In genomic region chr3:119498188-119498987, GRCh38 we compare ENCODE assay signal across 8 cellular contexts. TPM values are rescaled to one million over a fixed set of nuclear protein-coding genes. Genes with fewer than 3 reads are reported as not detected.
DNase-seq lines count a peak whose midpoint lies in the region; ATAC-seq and TF ChIP-seq lines count a peak whose summit lies in the region.

TSS of gene TIMMDC1 (plus strand) at chr3:119498547. CDS start at chr3:119498734, 187 bp downstream.

- no peaks in the 10 kb centered on the region for H3K36me3 Mint-ChIP-seq in T-helper 17 cell (ENCODE audit: low read depth)
- no peaks in the 10 kb centered on the region for H3K36me3 Mint-ChIP-seq in progenitor cell of endocrine pancreas (ENCODE audit: insufficient read depth)

- H3K9me3 Mint-ChIP-seq in progenitor cell of endocrine pancreas (ENCODE audit: low read depth): no peaks in the 10 kb centered on the region

- peaks cover 14% of the 10 kb centered on the region for H3K4me1 Mint-ChIP-seq in T-helper 17 cell
- peaks cover 14% of the 10 kb centered on the region for H3K4me1 Mint-ChIP-seq in progenitor cell of endocrine pancreas (ENCODE audit: low read depth)

- peak within 1 kb of the TSS; percentile 98 for H3K27ac Mint-ChIP-seq in T-helper 17 cell
- H3K27ac Mint-ChIP-seq in progenitor cell of endocrine pancreas: peak within 1 kb of the TSS; percentile 99

- DNase-seq in NCI-H1694 treated with DMSO at 0.1 percent for 48 hours (lab: John Stamatoyannopoulos, UW): peak; percentile 89
- DNase-seq in T-helper 17 cell: peak; percentile 94 to 97 (median 95)
- DNase-seq in amygdala (lab: John Stamatoyannopoulos, UW): peak; percentile 78 to 99 (median 96)
- peak; percentile 97 for DNase-seq in left ventricle myocardium inferior
- DNase-seq in progenitor cell of endocrine pancreas (ENCODE audit: low spot score, unreplicated experiment): peak; percentile 93
- DNase-seq in ureter (ENCODE audit: low spot score): peak; percentile 98

- H3K4me3 Mint-ChIP-seq in T-helper 17 cell (peak within 1 kb of the TSS; percentile 92), progenitor cell of endocrine pancreas (ENCODE audit: low read depth) (peak within 1 kb of the TSS; percentile 100)

- intact Hi-C loops in left ventricle myocardium inferior (cut with micrococcal nuclease): no loop called here

- H3K4me1 ChIP-seq in left ventricle myocardium inferior: peaks cover 51% of the 10 kb centered on the region

- H3K27me3 Mint-ChIP-seq in T-helper 17 cell (no peaks in the 10 kb centered on the region), progenitor cell of endocrine pancreas (no peaks in the 10 kb centered on the region)

- H3K27ac ChIP-seq in left ventricle myocardium inferior (replicated peaks): peak within 1 kb of the TSS; percentile 98

- H3K9me3 ChIP-seq in T-helper 17 cell (ENCODE audit: control insufficient read depth, low read length, poor library complexity, severe bottlenecking) (no peaks in the 10 kb centered on the region), left ventricle myocardium inferior (replicated peaks) (no peaks in the 10 kb centered on the region)

- no peak for TF ChIP-seq CTCF in left ventricle myocardium inferior (IDR thresholded peaks at IDR 0.05; ENCODE audit: borderline replicate concordance)
- no peak for TF ChIP-seq CTCF in progenitor cell of endocrine pancreas (IDR thresholded peaks at IDR 0.05; ENCODE audit: unreplicated experiment)

- H3K27me3 ChIP-seq in left ventricle myocardium inferior (ENCODE audit: low read depth): no peaks in the 10 kb centered on the region

- TF ChIP-seq POLR2A in GM15510 (IDR thresholded peaks at IDR 0.05; ENCODE audit: borderline replicate concordance, extremely low read depth, insufficient read length): peak; percentile 92

- peaks cover 12% of the 10 kb centered on the region for H3K36me3 ChIP-seq in left ventricle myocardium inferior

- ATAC-seq in HG02885 (IDR thresholded peaks at IDR 0.05; ENCODE audit: poor library complexity, unreplicated experiment) (peak; percentile 98), T-helper 17 cell (peak; percentile 98)

- H3K4me3 ChIP-seq in left ventricle myocardium inferior: peak within 1 kb of the TSS; percentile 93

RNA-seq across cellular contexts. Expression of gene TIMMDC1, which starts in this region (rescaled TPM):
- total RNA-seq in T-helper 17 cell (10 to 100 TPM; 26.9 to 29.5 TPM), left ventricle myocardium inferior (302 TPM), progenitor cell of endocrine pancreas (91.1 and 95.4 TPM in 2 replicates), ureter (93.8 TPM)

Comparison
In these comparisons a context has a peak if more than half of its experiments do, and no peak if none do; other contexts are left out.
1. Peak in every context shown above with its lines: DNase-seq, ATAC-seq, H3K4me3 ChIP-seq and H3K27ac ChIP-seq.